Comparison of ENCODE assay signal across 10 cellular contexts in genomic region chr1:25476186-25477097, GRCh38. TPM values are rescaled to one million over a fixed set of nuclear protein-coding genes. Genes with fewer than 3 reads are reported as not detected.
A peak's percentile ranks its signal among the peaks of the same experiment; 100 is the strongest.
DNase-seq lines count a peak whose midpoint lies in the region; ATAC-seq and TF ChIP-seq lines count a peak whose summit lies in the region.
"Had no signal": no experiment of that assay in that cellular context is flagged by ENCODE, and none has a peak within 500 bp of the region (broad histone marks: within the 10 kb centered on the region; RNA-seq: fewer than 3 reads in every experiment).

No MANE protein-coding gene starts in this region.

- H3K4me3 Mint-ChIP-seq in CD8-positive, alpha-beta T cell = no peak overlapping the region
- H3K4me3 Mint-ChIP-seq: neural crest cell had no signal

- no peak for DNase-seq in CD8-positive, alpha-beta T cell
- DNase-seq in NCI-H1105 (lab: John Stamatoyannopoulos, UW) = peak; percentile 90
- DNase-seq in RWPE1 (ENCODE audit: low spot score) = peak; percentile 42
- DNase-seq in hepatocyte (ENCODE audit: low spot score) = no peak
- no peak for DNase-seq in HUDEP-2 (lab: John Stamatoyannopoulos, UW; ENCODE audit: unreplicated experiment in 76 of 76)
- DNase-seq: cerebellar nuclear complex had no signal

- CTCF ChIA-PET in CD8-positive, alpha-beta T cell (lab: Charles Lee) = interaction anchor here (0.9 to 4.0 kb wide), 5 partner anchors 11 to 322 kb away, joined by 3 to 41 read pairs (median 4); no protein-coding TSS in a partner anchor
- CTCF ChIA-PET in RWPE1 (lab: Yijun Ruan, JAX) = interaction anchor here (0.6 kb wide), 2 partner anchors 8 to 1245 kb away, joined by 3 read pairs; no protein-coding TSS in a partner anchor

- H3K27me3 ChIP-seq in CD8-positive, alpha-beta T cell (ENCODE audit: insufficient read depth, low read length) = no peaks in the 10 kb centered on the region
- no peaks in the 10 kb centered on the region for H3K27me3 ChIP-seq in hepatocyte

- H2AFZ ChIP-seq in hepatocyte = no peak overlapping the region

- no peaks in the 10 kb centered on the region for H3K9me3 Mint-ChIP-seq in CD8-positive, alpha-beta T cell
- H3K9me3 Mint-ChIP-seq: neural crest cell had no signal

- H3K36me3 ChIP-seq in CD8-positive, alpha-beta T cell (ENCODE audit: insufficient read depth, low read length) = no peaks in the 10 kb centered on the region
- H3K36me3 ChIP-seq in hepatocyte (replicated peaks; ENCODE audit: insufficient read depth, low read depth) = no peaks in the 10 kb centered on the region

- POLR2A ChIA-PET in CD8-positive, alpha-beta T cell (lab: Charles Lee) = interaction anchor here (1.0 to 3.0 kb wide), 3 partner anchors 22 to 46 kb away, joined by 3 to 14 read pairs (median 3); partner anchors contain the start of gene MACO1
- POLR2A ChIA-PET in RWPE1 (lab: Yijun Ruan, JAX; ENCODE audit: low non-redundant PET) = no interaction called here

- peaks cover 64% of the 10 kb centered on the region for H3K4me1 Mint-ChIP-seq in CD8-positive, alpha-beta T cell (ENCODE audit: low read depth)

- H3K4me3 ChIP-seq in CD8-positive, alpha-beta T cell (ENCODE audit: low read depth, low read length) = no peak overlapping the region
- H3K4me3 ChIP-seq in hepatocyte = no peak overlapping the region

- intact Hi-C loops in CD8-positive, alpha-beta T cell (cut with DNase I, micrococcal nuclease) = no loop called here

- H3K79me2 ChIP-seq in hepatocyte = peaks cover 54% of the 10 kb centered on the region

- H3K9me3 ChIP-seq in CD8-positive, alpha-beta T cell (ENCODE audit: low read length) = no peaks in the 10 kb centered on the region
- H3K9me3 ChIP-seq in hepatocyte (ENCODE audit: low read depth) = no peaks in the 10 kb centered on the region

- H3K27ac Mint-ChIP-seq in CD8-positive, alpha-beta T cell = peak overlapping the region; percentile 77

- peaks cover 3% of the 10 kb centered on the region for H4K20me1 ChIP-seq in hepatocyte (ENCODE audit: insufficient read depth, poor library complexity, severe bottlenecking)

- H3K4me2 ChIP-seq in hepatocyte = peak overlapping the region; percentile 10

- no peak for ATAC-seq in CD8-positive, alpha-beta T cell
- ATAC-seq in SK-N-SH treated with all-trans-retinoic acid at 6 μM for 48 hours (no peak; the same call in 2 of the 3 replicates), GM21737 (IDR thresholded peaks at IDR 0.05; ENCODE audit: unreplicated experiment) (no peak), GM21529 (IDR thresholded peaks at IDR 0.05; ENCODE audit: unreplicated experiment) (no peak)

- no peak overlapping the region for H3K27ac ChIP-seq in CD8-positive, alpha-beta T cell (ENCODE audit: low read depth, low read length)
- no peak overlapping the region for H3K27ac ChIP-seq in RWPE1
- peak overlapping the region; percentile 53 for H3K27ac ChIP-seq in hepatocyte

- peaks cover 49% of the 10 kb centered on the region for H3K4me1 ChIP-seq in CD8-positive, alpha-beta T cell (ENCODE audit: insufficient read depth, low read length)
- peaks cover 37% of the 10 kb centered on the region for H3K4me1 ChIP-seq in hepatocyte (ENCODE audit: insufficient read depth)

- 84% methylated on average over 2 of the region's 2 CpGs for WGBS in hepatocyte (ENCODE audit: low lambda C conversion rate, missing lambda C conversion rate)

- peaks cover 16% of the 10 kb centered on the region for H3K36me3 Mint-ChIP-seq in CD8-positive, alpha-beta T cell

- no peak for TF ChIP-seq CTCF in CD8-positive, alpha-beta T cell (IDR thresholded peaks at IDR 0.05)
- TF ChIP-seq CTCF in RWPE1 (conservative IDR thresholded peaks at IDR 0.05; ENCODE audit: low read depth) (no peak), hepatocyte (IDR thresholded peaks at IDR 0.05; ENCODE audit: poor library complexity) (no peak)

- H3K9me2 ChIP-seq in hepatocyte (replicated peaks; ENCODE audit: insufficient read depth) = no peaks in the 10 kb centered on the region

- no peaks in the 10 kb centered on the region for H3K27me3 Mint-ChIP-seq in CD8-positive, alpha-beta T cell (ENCODE audit: low read depth)

TF ChIP-seq in SK-N-SH treated with all-trans-retinoic acid at 6 μM for 48 hours, 23 proteins besides CTCF, POLR2A, EP300 and RAD21 (continues in another document):
- TF ChIP-seq GLIS3 (CRISPR knock-in tag; IDR thresholded peaks at IDR 0.05) = no peak
- TF ChIP-seq ZNF70 (CRISPR knock-in tag; IDR thresholded peaks at IDR 0.05) = no peak
- no peak for TF ChIP-seq PPARA (CRISPR knock-in tag; IDR thresholded peaks at IDR 0.05; ENCODE audit: borderline replicate concordance)
- TF ChIP-seq TSHZ2 (CRISPR knock-in tag; IDR thresholded peaks at IDR 0.05) = no peak
- no peak for TF ChIP-seq CREB5 (CRISPR knock-in tag; IDR thresholded peaks at IDR 0.05; ENCODE audit: low read depth)
- TF ChIP-seq POU6F1 (CRISPR knock-in tag; IDR thresholded peaks at IDR 0.05; ENCODE audit: borderline replicate concordance, low read depth) = no peak
- TF ChIP-seq ARNTL (CRISPR knock-in tag; IDR thresholded peaks at IDR 0.05; ENCODE audit: borderline replicate concordance, low read depth) = no peak
- TF ChIP-seq ESRRG (CRISPR knock-in tag; IDR thresholded peaks at IDR 0.05) = no peak
- no peak for TF ChIP-seq ZC3H10 (CRISPR knock-in tag; IDR thresholded peaks at IDR 0.05)
- no peak for TF ChIP-seq RARB (CRISPR knock-in tag; IDR thresholded peaks at IDR 0.05)
- TF ChIP-seq OSR1 (CRISPR knock-in tag; IDR thresholded peaks at IDR 0.05) = no peak
- TF ChIP-seq ZNF8 (CRISPR knock-in tag; IDR thresholded peaks at IDR 0.05) = no peak
- no peak for TF ChIP-seq CSRNP3 (CRISPR knock-in tag; IDR thresholded peaks at IDR 0.05)
- no peak for TF ChIP-seq CSDC2 (CRISPR knock-in tag; IDR thresholded peaks at IDR 0.05)
- no peak for TF ChIP-seq BACH2 (CRISPR knock-in tag; IDR thresholded peaks at IDR 0.05; ENCODE audit: borderline replicate concordance)
- no peak for TF ChIP-seq ZNF565 (CRISPR knock-in tag; conservative IDR thresholded peaks at IDR 0.05; ENCODE audit: low read depth)

RNA-seq across cellular contexts. Expression of gene MACO1, which starts 45.7 kb away (rescaled TPM):
- 10 to 100 TPM; 44.7 to 47.0 TPM for total RNA-seq in CD8-positive, alpha-beta T cell
- total RNA-seq in hepatocyte = 27.0 and 27.2 TPM in 2 replicates
- 14.1 and 14.3 TPM in 2 replicates for polyA plus RNA-seq in hepatocyte

RNA-seq across cellular contexts. Expression of gene RHCE, which starts 55.8 kb away (rescaled TPM):
- total RNA-seq in CD8-positive, alpha-beta T cell = under 1 TPM; 0.42 to 0.43 TPM
- total RNA-seq in hepatocyte = 1.4 and 8.8 TPM in 2 replicates
- 0.27 and 0.80 TPM in 2 replicates for polyA plus RNA-seq in hepatocyte
- total RNA-seq: neural crest cell had no signal

Comparison
In these comparisons a context has a peak if more than half of its experiments do, and no peak if none do; other contexts are left out.
1. DNase-seq: peak in NCI-H1105 (single experiment) and RWPE1 (single experiment); none in CD8-positive, alpha-beta T cell (0 of 7), hepatocyte (single experiment) and HUDEP-2 (0 of 76).